In genomic region chr3:44235604-44236484, GRCh38 we compare ENCODE assay signal across 1 cellular context.
TF ChIP-seq lines count a peak whose summit lies in the region.

No MANE protein-coding gene starts in this region.

TF ChIP-seq in H1, 55 proteins besides CTCF, POLR2A, EP300 and RAD21 (continued from another document):
- TF ChIP-seq ATF3 (IDR thresholded peaks at IDR 0.05; ENCODE audit: insufficient read depth, low read depth, low read length) (peak; percentile 90), POU5F1 (IDR thresholded peaks at IDR 0.05; ENCODE audit: low read depth, low read length) (no peak), TAF7 (optimal IDR thresholded peaks at IDR 0.05; ENCODE audit: borderline replicate concordance, low read depth, low read length) (no peak), EZH2 (IDR thresholded peaks at IDR 0.05; ENCODE audit: low read depth, low read length, severe bottlenecking) (no peak), MAX (IDR thresholded peaks at IDR 0.05) (no peak), MAFK (IDR thresholded peaks at IDR 0.05; ENCODE audit: low read depth, low read length) (peak; percentile 34; the same call in 1 of the 2 replicates), BCL11A (IDR thresholded peaks at IDR 0.05; ENCODE audit: low read depth in 2 of 2, low read length in 2 of 2) (no peak), TBP (IDR thresholded peaks at IDR 0.05; ENCODE audit: low read depth, low read length) (no peak), CHD7 (IDR thresholded peaks at IDR 0.05; ENCODE audit: insufficient replicate concordance, low read length) (no peak), ASH2L (IDR thresholded peaks at IDR 0.05; ENCODE audit: low read length) (peak; percentile 43), SP2 (IDR thresholded peaks at IDR 0.05; ENCODE audit: low read length) (no peak), JUND (IDR thresholded peaks at IDR 0.05; ENCODE audit: low read length) (peak; percentile 100), GTF2F1 (IDR thresholded peaks at IDR 0.05; ENCODE audit: borderline replicate concordance, low read depth, low read length) (no peak), CTBP2 (IDR thresholded peaks at IDR 0.05; ENCODE audit: borderline replicate concordance, insufficient read depth, insufficient read length, low read length) (no peak), BRCA1 (IDR thresholded peaks at IDR 0.05; ENCODE audit: low read depth, low read length) (no peak), SP1 (IDR thresholded peaks at IDR 0.05; ENCODE audit: low read depth, low read length) (no peak)
